8 cellular contexts compared by ENCODE assay signal in the genomic region with DNA sequence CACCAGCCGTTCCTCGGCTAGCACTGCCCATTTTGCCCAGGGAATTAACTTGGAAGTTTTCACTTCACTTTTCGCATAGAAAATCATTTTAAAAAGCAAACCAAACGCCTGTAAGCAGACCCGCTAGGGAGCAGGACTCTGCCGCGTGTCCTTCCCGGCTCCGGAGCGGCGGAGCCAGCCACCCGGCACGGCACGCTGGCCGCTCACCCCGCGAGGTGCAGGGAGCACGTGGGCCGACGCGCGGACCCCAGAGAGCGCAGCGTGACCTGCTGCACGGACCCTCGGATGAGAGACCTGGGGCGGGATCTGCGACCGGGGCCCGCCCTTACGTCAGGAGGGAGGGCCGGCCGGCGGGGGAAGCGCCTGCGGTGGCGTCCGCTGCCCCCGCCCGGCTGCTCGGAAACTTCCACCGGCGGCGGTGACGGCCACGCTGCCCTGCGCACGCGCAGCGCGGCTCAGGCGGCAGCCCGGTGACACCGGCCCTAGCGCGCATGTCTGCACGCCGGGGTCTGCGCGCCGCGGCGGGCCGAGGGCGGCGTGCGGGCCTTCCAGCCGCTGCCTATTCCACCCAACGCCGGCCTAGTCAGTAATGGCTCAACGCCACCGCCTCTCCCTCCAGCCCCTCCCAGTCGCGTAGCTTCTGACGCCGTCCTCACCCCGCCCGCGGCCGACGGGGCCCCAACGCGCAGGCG. TPM values are rescaled to one million over a fixed set of nuclear protein-coding genes. Genes with fewer than 3 reads are reported as not detected.
DNase-seq lines count a peak whose midpoint lies in the region; ATAC-seq lines count a peak whose summit lies in the region.

No MANE protein-coding gene starts in this region.

- H3K27ac ChIP-seq in layer of hippocampus (ENCODE audit: low read depth, low read length) = peak overlapping the region; percentile 99

- ATAC-seq in GM19035 (IDR thresholded peaks at IDR 0.05; ENCODE audit: unreplicated experiment) (peak; percentile 63), HG03280 (IDR thresholded peaks at IDR 0.05; ENCODE audit: unreplicated experiment) (peak; percentile 61)

- DNase-seq in AG20443 (ENCODE audit: low spot score) (peak; percentile 98), NCI-H446 (lab: John Stamatoyannopoulos, UW) (peak; percentile 97 to 99), cerebellum (ENCODE audit: low spot score) (peak; percentile 94)
- DNase-seq in activated CD4-positive, alpha-beta T cell treated with anti-CD3 and anti-CD28 coated beads for 1 hour = peak; percentile 96
- DNase-seq in stimulated activated CD4-positive, alpha-beta T cell treated with anti-CD3 and anti-CD28 coated beads, Interleukin-15, amount 100 ng/mL, for 48 hours (ENCODE audit: low read depth in 2 of 2) = peak; percentile 92 to 93

- no peaks in the 10 kb centered on the region for H3K27me3 ChIP-seq in layer of hippocampus (ENCODE audit: control insufficient read depth, insufficient read depth, low read length)

RNA-seq across cellular contexts. Expression of a gene that starts 0.5 kb away (rescaled TPM):
- total RNA-seq in cerebellum = 34.5 TPM

Comparison
In these comparisons a context has a peak if more than half of its experiments do, and no peak if none do; other contexts are left out.
1. Peak in every context shown above with its lines: DNase-seq, ATAC-seq and H3K27ac ChIP-seq.